Comparison of ENCODE assay signal across 11 cellular contexts in genomic region chr7:69823151-69823744, GRCh38.
DNase-seq lines count a peak whose midpoint lies in the region; ATAC-seq and TF ChIP-seq lines count a peak whose summit lies in the region.
"Had no signal": no experiment of that assay in that cellular context is flagged by ENCODE, and none has a peak within 500 bp of the region (broad histone marks: within the 10 kb centered on the region; RNA-seq: fewer than 3 reads in every experiment).

No MANE protein-coding gene starts in this region.

- H3K4me2 ChIP-seq in DND-41 (ENCODE audit: insufficient read depth, low read length), result peak overlapping the region; percentile 72

- H3K27me3 Mint-ChIP-seq in naive B cell, result no peaks in the 10 kb centered on the region

- no peak for TF ChIP-seq CTCF in DND-41 (IDR thresholded peaks at IDR 0.05; ENCODE audit: borderline replicate concordance, extremely low read depth, low read length, poor library complexity, severe bottlenecking)

- peak overlapping the region; percentile 79 to 96 (median 92) for H3K4me3 Mint-ChIP-seq in naive B cell
- H3K4me3 Mint-ChIP-seq: activated CD8-positive, alpha-beta memory T cell treated with anti-CD3 and anti-CD28 coated beads, Interleukin-2, amount 10 ng/mL, durations not matched to agents 7 days and 5 days had no signal

- peaks cover 38% of the 10 kb centered on the region for H3K79me2 ChIP-seq in DND-41 (ENCODE audit: insufficient read depth, low read length)

- no peak overlapping the region for H3K4me3 ChIP-seq in DND-41 (ENCODE audit: low read depth in 1 of 2, low read length in 2 of 2)
- H3K4me3 ChIP-seq: skin epidermis had no signal

- H3K27ac ChIP-seq in DND-41 (ENCODE audit: low read length), result no peak overlapping the region; the same call in 1 of the 2 replicates
- H3K27ac ChIP-seq: skin epidermis had no signal

- H3K4me1 Mint-ChIP-seq in naive B cell, result peaks cover 51 to 67% (median 57%) of the 10 kb centered on the region in 3 donors

- H3K9me3 ChIP-seq in DND-41 (ENCODE audit: insufficient read depth, low read length, severe bottlenecking), result no peaks in the 10 kb centered on the region
- H3K9me3 ChIP-seq: Caco-2 had no signal

- DNase-seq in DND-41 (no peak), NCI-H1105 (lab: John Stamatoyannopoulos, UW) (peak; percentile 65), NCI-H524 treated with DMSO at 0.1 percent for 48 hours (lab: John Stamatoyannopoulos, UW) (peak; percentile 67), naive B cell (no peak)
- no peak for DNase-seq in activated CD8-positive, alpha-beta memory T cell treated with anti-CD3 and anti-CD28 coated beads, Interleukin-2, amount 50 U/mL, for 48 hours
- no peak for DNase-seq in stimulated activated CD4-positive, alpha-beta T cell treated with anti-CD3 and anti-CD28 coated beads, Interleukin-4, amount 100 ng/mL, for 1 hour
- DNase-seq: activated CD8-positive, alpha-beta memory T cell treated with anti-CD3 and anti-CD28 coated beads, Interleukin-2, amount 10 ng/mL, durations not matched to agents 7 days and 5 days; Caco-2; NCI-H446 treated with DMSO at 0.1 percent for 48 hours had no signal

- no peaks in the 10 kb centered on the region for H3K36me3 ChIP-seq in DND-41 (ENCODE audit: insufficient read depth, low read length)

- H4K20me1 ChIP-seq in DND-41 (ENCODE audit: insufficient read depth, low read length), result peaks cover 24% of the 10 kb centered on the region; the same call in 1 of the 2 replicates

- H3K4me1 ChIP-seq in DND-41 (ENCODE audit: insufficient read depth, low read length), result peaks cover 33% of the 10 kb centered on the region
- H3K4me1 ChIP-seq: Caco-2 had no signal

- H3K27me3 ChIP-seq in DND-41 (ENCODE audit: insufficient read depth, low read length, poor library complexity), result no peaks in the 10 kb centered on the region

- peak overlapping the region in 5 of 6 donors; percentile 41 to 97 (median 89) for H3K27ac Mint-ChIP-seq in naive B cell
- H3K27ac Mint-ChIP-seq: activated CD8-positive, alpha-beta memory T cell treated with anti-CD3 and anti-CD28 coated beads, Interleukin-2, amount 10 ng/mL, durations not matched to agents 7 days and 5 days had no signal

- H3K9ac ChIP-seq in DND-41 (ENCODE audit: low read depth, low read length), result no peak overlapping the region

- H3K9me3 Mint-ChIP-seq in naive B cell, result no peaks in the 10 kb centered on the region

- no peaks in the 10 kb centered on the region for H3K36me3 Mint-ChIP-seq in naive B cell
- H3K36me3 Mint-ChIP-seq: activated CD8-positive, alpha-beta memory T cell treated with anti-CD3 and anti-CD28 coated beads, Interleukin-2, amount 10 ng/mL, durations not matched to agents 7 days and 5 days had no signal

- ATAC-seq in DND-41 (ENCODE audit: insufficient read depth, low read depth), result no peak
- ATAC-seq in naive B cell (ENCODE audit: low read depth in 2 of 2), result no peak
- no peak for ATAC-seq in esophagus mucosa
- ATAC-seq: activated CD8-positive, alpha-beta memory T cell treated with anti-CD3 and anti-CD28 coated beads, Interleukin-2, amount 10 ng/mL, durations not matched to agents 7 days and 5 days had no signal

- no peak overlapping the region for H2AFZ ChIP-seq in DND-41 (ENCODE audit: low read depth, low read length)

Comparison
In these comparisons a context has a peak if more than half of its experiments do, and no peak if none do; other contexts are left out.
1. DNase-seq: peak in NCI-H1105 (single experiment) and NCI-H524 treated with DMSO at 0.1 percent for 48 hours (single experiment); none in DND-41 (single experiment), naive B cell (single experiment), activated CD8-positive, alpha-beta memory T cell treated with anti-CD3 and anti-CD28 coated beads, Interleukin-2, amount 50 U/mL, for 48 hours (single experiment) and stimulated activated CD4-positive, alpha-beta T cell treated with anti-CD3 and anti-CD28 coated beads, Interleukin-4, amount 100 ng/mL, for 1 hour (single experiment).